17 cellular contexts compared by ENCODE assay signal in the genomic region with DNA sequence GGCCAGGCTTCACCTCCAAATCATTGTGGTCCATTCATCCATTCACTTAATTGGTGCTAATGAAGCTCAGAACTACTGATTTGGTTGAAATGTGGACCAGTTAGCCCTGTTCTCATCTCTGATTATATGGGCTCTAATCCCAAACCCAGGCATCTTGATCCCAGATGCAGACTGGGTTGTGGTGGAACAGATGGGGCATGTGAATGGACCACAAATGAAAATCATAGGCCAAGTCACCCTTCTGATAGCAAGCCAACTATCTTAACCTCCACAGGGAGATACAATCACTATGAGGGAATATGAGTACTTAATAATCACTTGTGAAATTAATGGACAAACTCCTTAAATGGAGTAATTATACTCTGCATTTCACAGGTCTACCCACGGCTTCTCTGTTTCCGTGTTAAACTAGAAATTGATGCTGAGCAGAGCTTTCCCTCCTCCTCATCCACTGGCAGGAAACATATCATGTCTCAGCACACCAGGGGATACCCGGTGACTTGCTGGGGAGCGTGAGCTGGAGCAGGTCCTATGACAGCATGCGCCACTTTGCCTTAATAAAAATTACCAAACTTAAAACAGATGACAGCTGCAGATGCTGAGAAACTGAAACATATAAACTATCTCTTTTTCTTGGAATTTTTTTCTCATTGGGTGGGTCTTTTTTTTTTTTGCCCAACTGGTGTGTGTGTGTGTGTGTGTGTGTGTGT.
"Had no signal": no experiment of that assay in that cellular context is flagged by ENCODE, and none has a peak within 500 bp of the region (broad histone marks: within the 10 kb centered on the region; RNA-seq: fewer than 3 reads in every experiment).

No MANE protein-coding gene starts in this region.

- ATAC-seq: effector memory CD8-positive, alpha-beta T cell; left lobe of liver; natural killer cell; stimulated activated memory B cell treated with anti-CD40 and anti-IgM and Interleukin-4, amounts not matched to agents 10 μg/mL and 1 μg/mL and 100 μg/mL, for 72 hours had no signal

- DNase-seq: effector memory CD8-positive, alpha-beta T cell; erythroblast; foreskin melanocyte; islet precursor cell; mammary epithelial cell; natural killer cell; posterior cingulate gyrus; right cardiac atrium; stimulated activated CD4-positive, alpha-beta T cell treated with anti-CD3 and anti-CD28 coated beads, Interleukin-4, amount 100 ng/mL, for 24 hours; tibial artery; upper lobe of left lung; uterus had no signal

- H3K4me3 Mint-ChIP-seq: effector memory CD8-positive, alpha-beta T cell; natural killer cell; neural crest cell; stimulated activated memory B cell treated with anti-CD40 and anti-IgM and Interleukin-4, amounts not matched to agents 10 μg/mL and 1 μg/mL and 100 μg/mL, for 72 hours; stimulated activated naive CD8-positive, alpha-beta T cell treated with anti-CD3 and anti-CD28 coated beads, Interleukin-15, Interleukin-2, amounts not matched to agents 100 ng/mL and 50 ng/mL, for 24 hours had no signal

- H3K27me3 ChIP-seq: tibial artery, upper lobe of left lung, uterus had no signal

- H3K27me3 Mint-ChIP-seq: stimulated activated memory B cell treated with anti-CD40 and anti-IgM and Interleukin-4, amounts not matched to agents 10 μg/mL and 1 μg/mL and 100 μg/mL, for 72 hours had no signal

- H3K36me3 ChIP-seq: tibial artery, upper lobe of left lung, uterus had no signal

- H3K27ac Mint-ChIP-seq: effector memory CD8-positive, alpha-beta T cell; natural killer cell; stimulated activated memory B cell treated with anti-CD40 and anti-IgM and Interleukin-4, amounts not matched to agents 10 μg/mL and 1 μg/mL and 100 μg/mL, for 72 hours; stimulated activated naive CD8-positive, alpha-beta T cell treated with anti-CD3 and anti-CD28 coated beads, Interleukin-15, Interleukin-2, amounts not matched to agents 100 ng/mL and 50 ng/mL, for 24 hours had no signal

- H3K4me3 ChIP-seq: smooth muscle cell, tibial artery, upper lobe of left lung, uterus had no signal

- H3K4me1 Mint-ChIP-seq: natural killer cell; stimulated activated memory B cell treated with anti-CD40 and anti-IgM and Interleukin-4, amounts not matched to agents 10 μg/mL and 1 μg/mL and 100 μg/mL, for 72 hours had no signal

- H3K9me3 Mint-ChIP-seq: effector memory CD8-positive, alpha-beta T cell; natural killer cell; stimulated activated memory B cell treated with anti-CD40 and anti-IgM and Interleukin-4, amounts not matched to agents 10 μg/mL and 1 μg/mL and 100 μg/mL, for 72 hours; stimulated activated naive CD8-positive, alpha-beta T cell treated with anti-CD3 and anti-CD28 coated beads, Interleukin-15, Interleukin-2, amounts not matched to agents 100 ng/mL and 50 ng/mL, for 24 hours had no signal

- H3K36me3 Mint-ChIP-seq: natural killer cell; stimulated activated memory B cell treated with anti-CD40 and anti-IgM and Interleukin-4, amounts not matched to agents 10 μg/mL and 1 μg/mL and 100 μg/mL, for 72 hours had no signal
